Comparison of ENCODE assay signal across 8 cellular contexts in genomic region chr11:77031599-77031998, GRCh38. TPM values are rescaled to one million over a fixed set of nuclear protein-coding genes. Genes with fewer than 3 reads are reported as not detected.
"Had no signal": no experiment of that assay in that cellular context is flagged by ENCODE, and none has a peak within 500 bp of the region (broad histone marks: within the 10 kb centered on the region; RNA-seq: fewer than 3 reads in every experiment).

No MANE protein-coding gene starts in this region.

- FAIRE-seq: HTR-8/SVneo had no signal

- H3K4me3 ChIP-seq: GM23248, HAP-1 had no signal

- H3K36me3 ChIP-seq: HAP-1 had no signal

- H3K9ac ChIP-seq: GM23248 had no signal

- DNase-seq: GM23248, GOT3, IMR-90, KBM-7 had no signal

- H3K27ac ChIP-seq: GM23248 had no signal

- H2AFZ ChIP-seq: GM23248 had no signal

- H3K4me1 ChIP-seq: HAP-1 had no signal

- H3K9me3 ChIP-seq: HAP-1 had no signal

RNA-seq across cellular contexts. Expression of gene B3GNT6, which starts 2.6 kb away (rescaled TPM):
- total RNA-seq: GM23248, H4, H7, IMR-90 had no signal
- polyA plus RNA-seq: GM23248 had no signal
